In the genomic region with DNA sequence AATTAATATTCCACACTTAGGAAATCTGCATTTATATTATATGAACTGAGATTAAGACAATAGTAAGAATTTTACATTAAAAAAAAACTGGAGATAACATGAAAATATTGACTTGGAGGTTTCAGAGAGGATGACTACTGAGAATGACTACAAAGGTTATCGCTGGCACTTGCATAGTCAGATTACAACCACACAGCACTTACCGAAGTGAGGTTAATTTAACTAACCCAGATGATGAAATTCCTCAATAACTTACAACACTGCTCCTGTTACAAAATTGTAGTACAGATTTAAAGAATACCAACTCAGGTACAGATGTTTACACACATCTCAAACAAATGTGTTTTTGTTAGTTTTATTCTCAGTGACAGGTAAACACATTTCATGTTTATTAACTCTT, we compare ENCODE assay signal across 1 cellular context.
TF ChIP-seq lines count a peak whose summit lies in the region.

No MANE protein-coding gene starts in this region.

TF ChIP-seq in GM23338, 12 proteins besides CTCF, POLR2A, EP300 and RAD21 (continued from another document):
- TF ChIP-seq, protein P1, sequence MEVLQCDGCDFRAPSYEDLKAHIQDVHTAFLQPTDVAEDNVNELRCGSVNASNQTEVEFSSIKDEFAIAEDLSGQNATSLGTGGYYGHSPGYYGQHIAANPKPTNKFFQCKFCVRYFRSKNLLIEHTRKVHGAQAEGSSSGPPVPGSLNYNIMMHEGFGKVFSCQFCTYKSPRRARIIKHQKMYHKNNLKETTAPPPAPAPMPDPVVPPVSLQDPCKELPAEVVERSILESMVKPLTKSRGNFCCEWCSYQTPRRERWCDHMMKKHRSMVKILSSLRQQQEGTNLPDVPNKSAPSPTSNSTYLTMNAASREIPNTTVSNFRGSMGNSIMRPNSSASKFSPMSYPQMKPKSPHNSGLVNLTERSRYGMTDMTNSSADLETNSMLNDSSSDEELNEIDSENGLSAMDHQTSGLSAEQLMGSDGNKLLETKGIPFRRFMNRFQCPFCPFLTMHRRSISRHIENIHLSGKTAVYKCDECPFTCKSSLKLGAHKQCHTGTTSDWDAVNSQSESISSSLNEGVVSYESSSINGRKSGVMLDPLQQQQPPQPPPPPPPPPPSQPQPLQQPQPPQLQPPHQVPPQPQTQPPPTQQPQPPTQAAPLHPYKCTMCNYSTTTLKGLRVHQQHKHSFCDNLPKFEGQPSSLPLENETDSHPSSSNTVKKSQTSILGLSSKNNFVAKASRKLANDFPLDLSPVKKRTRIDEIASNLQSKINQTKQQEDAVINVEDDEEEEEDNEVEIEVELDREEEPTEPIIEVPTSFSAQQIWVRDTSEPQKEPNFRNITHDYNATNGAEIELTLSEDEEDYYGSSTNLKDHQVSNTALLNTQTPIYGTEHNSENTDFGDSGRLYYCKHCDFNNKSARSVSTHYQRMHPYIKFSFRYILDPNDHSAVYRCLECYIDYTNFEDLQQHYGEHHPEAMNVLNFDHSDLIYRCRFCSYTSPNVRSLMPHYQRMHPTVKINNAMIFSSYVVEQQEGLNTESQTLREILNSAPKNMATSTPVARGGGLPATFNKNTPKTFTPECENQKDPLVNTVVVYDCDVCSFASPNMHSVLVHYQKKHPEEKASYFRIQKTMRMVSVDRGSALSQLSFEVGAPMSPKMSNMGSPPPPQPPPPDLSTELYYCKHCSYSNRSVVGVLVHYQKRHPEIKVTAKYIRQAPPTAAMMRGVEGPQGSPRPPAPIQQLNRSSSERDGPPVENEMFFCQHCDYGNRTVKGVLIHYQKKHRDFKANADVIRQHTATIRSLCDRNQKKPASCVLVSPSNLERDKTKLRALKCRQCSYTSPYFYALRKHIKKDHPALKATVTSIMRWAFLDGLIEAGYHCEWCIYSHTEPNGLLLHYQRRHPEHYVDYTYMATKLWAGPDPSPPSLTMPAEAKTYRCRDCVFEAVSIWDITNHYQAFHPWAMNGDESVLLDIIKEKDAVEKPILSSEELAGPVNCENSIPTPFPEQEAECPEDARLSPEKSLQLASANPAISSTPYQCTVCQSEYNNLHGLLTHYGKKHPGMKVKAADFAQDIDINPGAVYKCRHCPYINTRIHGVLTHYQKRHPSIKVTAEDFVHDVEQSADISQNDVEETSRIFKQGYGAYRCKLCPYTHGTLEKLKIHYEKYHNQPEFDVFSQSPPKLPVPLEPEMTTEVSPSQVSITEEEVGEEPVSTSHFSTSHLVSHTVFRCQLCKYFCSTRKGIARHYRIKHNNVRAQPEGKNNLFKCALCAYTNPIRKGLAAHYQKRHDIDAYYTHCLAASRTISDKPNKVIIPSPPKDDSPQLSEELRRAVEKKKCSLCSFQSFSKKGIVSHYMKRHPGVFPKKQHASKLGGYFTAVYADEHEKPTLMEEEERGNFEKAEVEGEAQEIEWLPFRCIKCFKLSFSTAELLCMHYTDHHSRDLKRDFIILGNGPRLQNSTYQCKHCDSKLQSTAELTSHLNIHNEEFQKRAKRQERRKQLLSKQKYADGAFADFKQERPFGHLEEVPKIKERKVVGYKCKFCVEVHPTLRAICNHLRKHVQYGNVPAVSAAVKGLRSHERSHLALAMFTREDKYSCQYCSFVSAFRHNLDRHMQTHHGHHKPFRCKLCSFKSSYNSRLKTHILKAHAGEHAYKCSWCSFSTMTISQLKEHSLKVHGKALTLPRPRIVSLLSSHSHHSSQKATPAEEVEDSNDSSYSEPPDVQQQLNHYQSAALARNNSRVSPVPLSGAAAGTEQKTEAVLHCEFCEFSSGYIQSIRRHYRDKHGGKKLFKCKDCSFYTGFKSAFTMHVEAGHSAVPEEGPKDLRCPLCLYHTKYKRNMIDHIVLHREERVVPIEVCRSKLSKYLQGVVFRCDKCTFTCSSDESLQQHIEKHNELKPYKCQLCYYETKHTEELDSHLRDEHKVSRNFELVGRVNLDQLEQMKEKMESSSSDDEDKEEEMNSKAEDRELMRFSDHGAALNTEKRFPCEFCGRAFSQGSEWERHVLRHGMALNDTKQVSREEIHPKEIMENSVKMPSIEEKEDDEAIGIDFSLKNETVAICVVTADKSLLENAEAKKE (CRISPR knock-in tag; IDR thresholded peaks at IDR 0.05) = no peak
- TF ChIP-seq, protein P2, sequence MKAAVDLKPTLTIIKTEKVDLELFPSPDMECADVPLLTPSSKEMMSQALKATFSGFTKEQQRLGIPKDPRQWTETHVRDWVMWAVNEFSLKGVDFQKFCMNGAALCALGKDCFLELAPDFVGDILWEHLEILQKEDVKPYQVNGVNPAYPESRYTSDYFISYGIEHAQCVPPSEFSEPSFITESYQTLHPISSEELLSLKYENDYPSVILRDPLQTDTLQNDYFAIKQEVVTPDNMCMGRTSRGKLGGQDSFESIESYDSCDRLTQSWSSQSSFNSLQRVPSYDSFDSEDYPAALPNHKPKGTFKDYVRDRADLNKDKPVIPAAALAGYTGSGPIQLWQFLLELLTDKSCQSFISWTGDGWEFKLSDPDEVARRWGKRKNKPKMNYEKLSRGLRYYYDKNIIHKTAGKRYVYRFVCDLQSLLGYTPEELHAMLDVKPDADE (IDR thresholded peaks at IDR 0.05) = no peak
- TF ChIP-seq ZNF331 (CRISPR knock-in tag; IDR thresholded peaks at IDR 0.05; ENCODE audit: low read depth) (no peak), ZNF114 (CRISPR knock-in tag; IDR thresholded peaks at IDR 0.05) (no peak), EZH2 (IDR thresholded peaks at IDR 0.05; ENCODE audit: low read depth, unreplicated experiment) (no peak), NANOG (IDR thresholded peaks at IDR 0.05; ENCODE audit: borderline replicate concordance) (no peak), POLR2AphosphoS5 (IDR thresholded peaks at IDR 0.05; ENCODE audit: low read depth) (no peak), JUNB (IDR thresholded peaks at IDR 0.05; ENCODE audit: unreplicated experiment) (no peak)
